ENCODE assay signal across 8 cellular contexts in genomic region chr6:25991785-25992412, GRCh38. TPM values are rescaled to one million over a fixed set of nuclear protein-coding genes. Genes with fewer than 3 reads are reported as not detected.
DNase-seq lines count a peak whose midpoint lies in the region; ATAC-seq and TF ChIP-seq lines count a peak whose summit lies in the region.

No MANE protein-coding gene starts in this region.

- peak overlapping the region; percentile 91 for H3K27ac Mint-ChIP-seq in T-helper 17 cell

- H3K4me3 ChIP-seq in GM12864 (ENCODE audit: low read depth, low read length) = peak overlapping the region; percentile 75
- peak overlapping the region; percentile 72 for H3K4me3 ChIP-seq in astrocyte of the spinal cord (ENCODE audit: low read depth, low read length)
- peak overlapping the region; percentile 64 for H3K4me3 ChIP-seq in psoas muscle

- H3K27me3 Mint-ChIP-seq in T-helper 17 cell = no peaks in the 10 kb centered on the region

- WGBS in psoas muscle, 3 donors = 2% methylated on average over 30 of the region's 30 CpGs

- no peaks in the 10 kb centered on the region for H3K36me3 ChIP-seq in psoas muscle (ENCODE audit: insufficient read depth in 1 of 2, low read depth in 1 of 2)

- H3K4me3 Mint-ChIP-seq in T-helper 17 cell = peak overlapping the region; percentile 95

- ATAC-seq in HG02571 (IDR thresholded peaks at IDR 0.05; ENCODE audit: unreplicated experiment) (peak; percentile 49), T-helper 17 cell (peak; percentile 38), psoas muscle (peak; percentile 65 to 77 (median 70)), HG03469 (IDR thresholded peaks at IDR 0.05; ENCODE audit: unreplicated experiment) (no peak)

- no peaks in the 10 kb centered on the region for H3K27me3 ChIP-seq in psoas muscle (ENCODE audit: insufficient read depth in 3 of 3, low read length in 2 of 3)

- intact Hi-C loops in psoas muscle (cut with DNase I) = no loop called here

- peak overlapping the region; percentile 82 for H3K27ac ChIP-seq in psoas muscle

- H3K36me3 Mint-ChIP-seq in T-helper 17 cell (ENCODE audit: low read depth) = peaks cover 4% of the 10 kb centered on the region

- DNase-seq in GM12864 (ENCODE audit: low read depth) = peak; percentile 35
- peak; percentile 93 for DNase-seq in MV-4-11 (lab: John Stamatoyannopoulos, UW)
- DNase-seq in T-helper 17 cell = peak; percentile 11 to 19 (median 14)
- peak; percentile 79 for DNase-seq in astrocyte of the spinal cord (ENCODE audit: low read depth, low spot score)
- DNase-seq in hepatic stellate cell (ENCODE audit: low spot score) = peak; percentile 49
- DNase-seq in psoas muscle = peak; percentile 76 to 89

- peaks cover 7% of the 10 kb centered on the region for H3K4me1 ChIP-seq in psoas muscle

- in situ Hi-C loops in astrocyte of the spinal cord (cut with HindIII; ENCODE audit: low sequenced_read_pairs) = no loop called here

- TF ChIP-seq CTCF in GM12864 (IDR thresholded peaks at IDR 0.05; ENCODE audit: low read depth, low read length, missing control alignments) (no peak), astrocyte of the spinal cord (IDR thresholded peaks at IDR 0.05; ENCODE audit: low read depth, low read length) (no peak), psoas muscle (IDR thresholded peaks at IDR 0.05) (no peak)

- H3K9me3 ChIP-seq in T-helper 17 cell (ENCODE audit: control insufficient read depth, low read length, poor library complexity, severe bottlenecking) (no peaks in the 10 kb centered on the region), psoas muscle (no peaks in the 10 kb centered on the region)

- H3K4me1 Mint-ChIP-seq in T-helper 17 cell = peaks cover 4% of the 10 kb centered on the region

RNA-seq across cellular contexts. Expression of gene TRIM38, which starts 29.3 kb away (rescaled TPM):
- total RNA-seq in T-helper 17 cell = 10 to 100 TPM; 17.5 to 19.9 TPM
- 1 to 10 TPM; 3.1 to 7.3 (median 4.8) TPM for total RNA-seq in psoas muscle
- 1 to 10 TPM; 1.4 to 5.8 (median 3.4) TPM for polyA plus RNA-seq in psoas muscle

Comparison
In these comparisons a context has a peak if more than half of its experiments do, and no peak if none do; other contexts are left out.
1. DNase-seq: peak in every context shown above with its lines; median percentile 93 in MV-4-11; 82 in psoas muscle; 79 in astrocyte of the spinal cord; 49 in hepatic stellate cell; 35 in GM12864; 14 in T-helper 17 cell.